In genomic region chr5:149731617-149732400, GRCh38 we compare ENCODE assay signal across 1 cellular context.
TF ChIP-seq lines count a peak whose summit lies in the region.

No MANE protein-coding gene starts in this region.

TF ChIP-seq in HCT116, 20 proteins besides CTCF, POLR2A, EP300 and RAD21 (continued from another document):
- TF ChIP-seq REST (IDR thresholded peaks at IDR 0.05; ENCODE audit: low read depth) (no peak), ELF1 (IDR thresholded peaks at IDR 0.05; ENCODE audit: borderline replicate concordance, low read depth) (no peak), YY1 (IDR thresholded peaks at IDR 0.05; ENCODE audit: extremely low read depth, insufficient replicate concordance, low read depth, low read length) (no peak), SP1 (IDR thresholded peaks at IDR 0.05; ENCODE audit: low read depth) (no peak)
